In genomic region chr5:93503598-93504067, GRCh38 we compare ENCODE assay signal across 12 cellular contexts.
DNase-seq lines count a peak whose midpoint lies in the region; ATAC-seq and TF ChIP-seq lines count a peak whose summit lies in the region.
"Had no signal": no experiment of that assay in that cellular context is flagged by ENCODE, and none has a peak within 500 bp of the region (broad histone marks: within the 10 kb centered on the region; RNA-seq: fewer than 3 reads in every experiment).

No MANE protein-coding gene starts in this region.

- ATAC-seq in HG03571 (IDR thresholded peaks at IDR 0.05; ENCODE audit: unreplicated experiment) = no peak
- ATAC-seq: activated naive CD8-positive, alpha-beta T cell treated with anti-CD3 and anti-CD28 coated beads, Interleukin-2, amount 50 U/mL, for 24 hours had no signal

- H3K27ac Mint-ChIP-seq in HFFc6 (peak overlapping the region; percentile 81), neural progenitor cell (no peak overlapping the region)
- H3K27ac Mint-ChIP-seq: activated naive CD8-positive, alpha-beta T cell treated with anti-CD3 and anti-CD28 coated beads, Interleukin-2, amount 50 U/mL, for 24 hours; stimulated activated naive CD8-positive, alpha-beta T cell treated with anti-CD3 and anti-CD28 coated beads, Interleukin-15, Interleukin-2, amounts not matched to agents 100 ng/mL and 50 ng/mL, for 24 hours had no signal

- H2AFZ ChIP-seq in neural progenitor cell (replicated peaks) = no peak overlapping the region

- H3K4me3 Mint-ChIP-seq in HFFc6 (no peak overlapping the region), neural progenitor cell (no peak overlapping the region)
- H3K4me3 Mint-ChIP-seq: activated naive CD8-positive, alpha-beta T cell treated with anti-CD3 and anti-CD28 coated beads, Interleukin-2, amount 50 U/mL, for 24 hours; neural crest cell; stimulated activated naive CD8-positive, alpha-beta T cell treated with anti-CD3 and anti-CD28 coated beads, Interleukin-15, Interleukin-2, amounts not matched to agents 100 ng/mL and 50 ng/mL, for 24 hours had no signal

- no peak overlapping the region for H3K4me2 ChIP-seq in neural progenitor cell

- peaks cover 5% of the 10 kb centered on the region; the same call in 1 of the 2 replicates for H3K9me3 Mint-ChIP-seq in HFFc6
- peaks cover 13% of the 10 kb centered on the region for H3K9me3 Mint-ChIP-seq in neural progenitor cell
- H3K9me3 Mint-ChIP-seq: activated naive CD8-positive, alpha-beta T cell treated with anti-CD3 and anti-CD28 coated beads, Interleukin-2, amount 50 U/mL, for 24 hours; stimulated activated naive CD8-positive, alpha-beta T cell treated with anti-CD3 and anti-CD28 coated beads, Interleukin-15, Interleukin-2, amounts not matched to agents 100 ng/mL and 50 ng/mL, for 24 hours had no signal

- no peaks in the 10 kb centered on the region for H3F3A ChIP-seq in neural progenitor cell (ENCODE audit: low read depth)

- H3K27ac ChIP-seq in neural progenitor cell = no peak overlapping the region

- no peak overlapping the region for H3K4me3 ChIP-seq in fibroblast of villous mesenchyme (ENCODE audit: low read depth, low read length)
- no peak overlapping the region for H3K4me3 ChIP-seq in neural progenitor cell

- H3K79me2 ChIP-seq in neural progenitor cell (ENCODE audit: low read depth) = no peaks in the 10 kb centered on the region

- H3K4me1 Mint-ChIP-seq in HFFc6 (ENCODE audit: low read depth) (peaks cover 44% of the 10 kb centered on the region), neural progenitor cell (peaks cover 20% of the 10 kb centered on the region)
- H3K4me1 Mint-ChIP-seq: activated naive CD8-positive, alpha-beta T cell treated with anti-CD3 and anti-CD28 coated beads, Interleukin-2, amount 50 U/mL, for 24 hours had no signal

- no peaks in the 10 kb centered on the region for H3K9me3 ChIP-seq in neural progenitor cell (ENCODE audit: low read depth)

- no peak for TF ChIP-seq CTCF in HFFc6 (IDR thresholded peaks at IDR 0.05)
- no peak for TF ChIP-seq CTCF in fibroblast of villous mesenchyme (IDR thresholded peaks at IDR 0.05; ENCODE audit: insufficient read depth, low read depth, low read length)
- TF ChIP-seq CTCF in neural progenitor cell (IDR thresholded peaks at IDR 0.05) = no peak

- H3K27me3 Mint-ChIP-seq in HFFc6 (ENCODE audit: insufficient read depth) (no peaks in the 10 kb centered on the region), neural progenitor cell (ENCODE audit: insufficient read depth, low read depth) (no peaks in the 10 kb centered on the region)
- H3K27me3 Mint-ChIP-seq: activated naive CD8-positive, alpha-beta T cell treated with anti-CD3 and anti-CD28 coated beads, Interleukin-2, amount 50 U/mL, for 24 hours had no signal

- no peaks in the 10 kb centered on the region for H3K27me3 ChIP-seq in neural progenitor cell

- peaks cover 5% of the 10 kb centered on the region for H3K4me1 ChIP-seq in neural progenitor cell

- H3K36me3 Mint-ChIP-seq in HFFc6 (ENCODE audit: low read depth) = peaks cover 31% of the 10 kb centered on the region
- H3K36me3 Mint-ChIP-seq in neural progenitor cell = peaks cover 32% of the 10 kb centered on the region

- DNase-seq in HFFc6 = peak; percentile 90
- peak; percentile 99 for DNase-seq in amniotic epithelial cell (ENCODE audit: low read depth)
- peak; percentile 96 for DNase-seq in fibroblast of villous mesenchyme (ENCODE audit: low read depth)
- peak; percentile 77 for DNase-seq in smooth muscle cell of the brain vasculature (ENCODE audit: low read depth, low spot score)
- DNase-seq in neural progenitor cell (ENCODE audit: low spot score) = no peak
- DNase-seq in activated gamma-delta T cell (lab: John Stamatoyannopoulos, UW) = no peak
- DNase-seq: activated naive CD8-positive, alpha-beta T cell treated with anti-CD3 and anti-CD28 coated beads, Interleukin-2, amount 50 U/mL, for 24 hours; stimulated activated CD4-positive, alpha-beta T cell treated with anti-CD3 and anti-CD28 coated beads, Interleukin-4, amount 100 ng/mL, for 24 hours; T-helper 1 cell had no signal

- no peaks in the 10 kb centered on the region for H4K20me1 ChIP-seq in neural progenitor cell (ENCODE audit: low read depth)

- H3K9ac ChIP-seq in neural progenitor cell = no peak overlapping the region

- no peaks in the 10 kb centered on the region for H3K36me3 ChIP-seq in neural progenitor cell

Comparison
In these comparisons a context has a peak if more than half of its experiments do, and no peak if none do; other contexts are left out.
1. DNase-seq: peak in HFFc6 (single experiment), amniotic epithelial cell (single experiment), fibroblast of villous mesenchyme (single experiment) and smooth muscle cell of the brain vasculature (single experiment); none in neural progenitor cell (single experiment) and activated gamma-delta T cell (single experiment).